Comparison of ENCODE assay signal across 4 cellular contexts in the genomic region with DNA sequence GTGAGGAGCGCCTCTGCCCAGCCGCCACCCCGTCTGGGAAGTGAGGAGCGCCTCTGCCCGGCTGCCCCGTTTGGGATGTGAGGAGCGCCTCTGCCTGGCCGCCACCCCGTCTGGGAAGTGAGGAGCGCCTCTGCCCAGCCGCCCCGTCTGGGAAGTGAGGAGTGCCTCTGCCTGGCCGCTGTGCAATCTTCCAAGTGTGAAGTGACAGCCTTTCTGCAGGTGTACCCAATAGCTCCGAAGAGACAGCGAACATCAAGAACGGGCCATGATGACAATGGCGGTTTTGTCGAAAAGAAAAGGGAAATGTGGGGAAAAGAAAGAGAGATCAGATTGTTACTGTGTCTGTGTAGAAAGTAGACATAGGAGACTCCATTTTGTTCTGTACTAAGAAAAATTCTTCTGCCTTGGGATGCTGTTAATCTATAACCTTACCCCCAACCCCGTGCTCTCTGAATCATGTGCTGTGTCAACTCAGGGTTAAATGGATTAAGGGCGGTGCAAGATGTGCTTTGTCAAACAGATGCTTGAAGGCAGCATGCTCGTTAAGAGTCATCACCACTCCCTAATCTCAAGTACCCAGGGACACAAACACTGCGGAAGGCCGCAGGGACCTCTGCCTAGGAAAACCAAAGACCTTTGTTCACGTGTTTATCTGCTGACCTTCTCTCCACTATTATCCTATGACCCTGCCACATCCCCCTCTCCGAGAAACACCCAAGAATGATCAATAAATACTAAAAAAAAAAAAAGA. TPM values are rescaled to one million over a fixed set of nuclear protein-coding genes. Genes with fewer than 3 reads are reported as not detected.
"Had no signal": no experiment of that assay in that cellular context is flagged by ENCODE, and none has a peak within 500 bp of the region (broad histone marks: within the 10 kb centered on the region; RNA-seq: fewer than 3 reads in every experiment).

No MANE protein-coding gene starts in this region.

RNA-seq across cellular contexts. Expression of gene AVP, which starts 41.4 kb away (rescaled TPM):
- total RNA-seq: NCI-H460, PC-9, SJSA1 had no signal

RNA-seq across cellular contexts. Expression of gene OXT, which starts 54.5 kb away (rescaled TPM):
- total RNA-seq: NCI-H460, PC-9, Right ventricle myocardium superior, SJSA1 had no signal
